In the genomic region with DNA sequence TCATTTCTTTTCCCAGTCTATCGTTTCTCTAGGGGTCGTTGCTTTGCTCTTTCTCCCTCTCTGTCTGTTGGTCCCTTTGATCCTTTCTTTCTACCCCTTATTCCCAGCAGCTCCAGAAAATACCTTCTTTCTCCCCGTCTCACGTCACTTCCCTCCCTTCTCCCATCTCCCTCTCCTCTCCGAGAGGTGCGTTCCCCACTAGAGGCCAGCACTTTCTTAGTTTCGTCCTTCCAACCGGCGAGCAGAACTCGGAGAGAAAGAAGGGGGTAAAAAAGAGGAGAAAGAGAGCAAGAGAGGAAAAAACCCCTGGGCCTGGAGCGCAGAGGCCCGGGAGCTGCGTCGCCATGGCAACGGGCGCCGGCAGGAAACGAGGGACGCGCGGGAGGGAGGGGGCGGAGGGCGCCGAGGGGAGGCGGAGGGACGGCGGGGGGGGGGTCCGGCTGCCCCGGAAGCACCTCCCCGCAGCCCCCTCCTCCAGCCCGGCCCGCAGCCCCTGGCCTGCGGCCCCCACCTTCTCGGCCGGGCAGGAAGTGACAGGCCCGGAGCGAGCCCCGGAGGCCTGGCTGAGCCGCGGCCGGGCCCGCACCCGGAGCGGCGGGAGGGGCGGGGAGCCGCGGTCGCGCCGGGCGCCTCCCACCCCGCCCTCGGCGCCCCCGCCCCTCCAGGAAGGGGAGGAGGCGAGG, we compare ENCODE assay signal across 8 cellular contexts. TPM values are rescaled to one million over a fixed set of nuclear protein-coding genes. Genes with fewer than 3 reads are reported as not detected.
DNase-seq lines count a peak whose midpoint lies in the region; ATAC-seq and TF ChIP-seq lines count a peak whose summit lies in the region.
"Not testable (repeated sequence)": the region's sequence is repeated elsewhere in the genome, so short reads cannot be mapped to it uniquely, and the experiment has no call there.

A gene (plus strand): TSS at position 477 of the 683 bp plus-strand sequence. CDS start 3,169 bp downstream, outside the sequence.

- peak within 1 kb of the TSS; percentile 85 for H3K27ac Mint-ChIP-seq in activated CD8-positive, alpha-beta T cell treated with anti-CD3 and anti-CD28 coated beads for 36 hours

- not testable (repeated sequence) for H3K36me3 Mint-ChIP-seq in activated CD8-positive, alpha-beta T cell treated with anti-CD3 and anti-CD28 coated beads for 36 hours (ENCODE audit: low read depth)

- POLR2A ChIA-PET in activated CD8-positive, alpha-beta T cell treated with anti-CD3 and anti-CD28 coated beads for 36 hours (lab: Charles Lee): interaction anchor here (1.2 to 1.3 kb wide), 2 partner anchors 33 to 135 kb away, joined by 3 to 4 read pairs; no protein-coding TSS in a partner anchor

- intact Hi-C loops in activated CD8-positive, alpha-beta T cell treated with anti-CD3 and anti-CD28 coated beads for 36 hours (cut with micrococcal nuclease): loop anchor here (2.0 kb wide), 1 partner anchor 35 kb away; a partner anchor contains a TSS

- CTCF ChIA-PET in activated CD8-positive, alpha-beta T cell treated with anti-CD3 and anti-CD28 coated beads for 36 hours (lab: Charles Lee): interaction anchor here (0.8 to 8.8 kb wide), 13 partner anchors 23 to 265 kb away, joined by 3 to 64 read pairs (median 6); a partner anchor contains a TSS

- H3K9me3 Mint-ChIP-seq in activated CD8-positive, alpha-beta T cell treated with anti-CD3 and anti-CD28 coated beads for 36 hours: not testable (repeated sequence)

- peaks cover 14% of the 10 kb centered on the region for H3K4me1 Mint-ChIP-seq in activated CD8-positive, alpha-beta T cell treated with anti-CD3 and anti-CD28 coated beads for 36 hours (ENCODE audit: low read depth)

- ATAC-seq in GM19351 (IDR thresholded peaks at IDR 0.05; ENCODE audit: unreplicated experiment): peak; percentile 62
- ATAC-seq in HG03521 (IDR thresholded peaks at IDR 0.05; ENCODE audit: unreplicated experiment): peak; percentile 46
- peak; percentile 77 for ATAC-seq in activated CD8-positive, alpha-beta T cell treated with anti-CD3 and anti-CD28 coated beads for 36 hours
- peak; percentile 86 for ATAC-seq in left lobe of liver

- peak within 1 kb of the TSS; percentile 77 for H3K4me3 Mint-ChIP-seq in activated CD8-positive, alpha-beta T cell treated with anti-CD3 and anti-CD28 coated beads for 36 hours

- peak; percentile 28 for TF ChIP-seq CTCF in activated CD8-positive, alpha-beta T cell treated with anti-CD3 and anti-CD28 coated beads for 36 hours (IDR thresholded peaks at IDR 0.05)

- peak; percentile 89 for DNase-seq in Ammon's horn (ENCODE audit: low spot score)
- DNase-seq in NCI-H748 (lab: John Stamatoyannopoulos, UW; ENCODE audit: unreplicated experiment): peak; percentile 88
- DNase-seq in activated CD8-positive, alpha-beta T cell treated with anti-CD3 and anti-CD28 coated beads for 36 hours: peak; percentile 78
- peak; percentile 70 for DNase-seq in dermis blood vessel endothelial cell
- DNase-seq in left lobe of liver (ENCODE audit: low spot score): peak; percentile 76
- peak; percentile 54 to 67 for DNase-seq in stimulated activated CD4-positive, alpha-beta T cell treated with anti-CD3 and anti-CD28 coated beads, Interleukin-1b, Interleukin-23, amount 100 ng/mL, for 1 hour (ENCODE audit: low read depth in 2 of 2)

- H3K27me3 Mint-ChIP-seq in activated CD8-positive, alpha-beta T cell treated with anti-CD3 and anti-CD28 coated beads for 36 hours: not testable (repeated sequence)

RNA-seq across cellular contexts. Expression of the gene that starts here (rescaled TPM):
- total RNA-seq in activated CD8-positive, alpha-beta T cell treated with anti-CD3 and anti-CD28 coated beads for 36 hours: 10 to 100 TPM; 20.3 to 21.6 TPM
- total RNA-seq in dermis blood vessel endothelial cell (15.0 and 20.6 TPM in 2 replicates), left lobe of liver (4.6 TPM)

Comparison
In these comparisons a context has a peak if more than half of its experiments do, and no peak if none do; other contexts are left out.
1. Peak in every context shown above with its lines: DNase-seq and ATAC-seq.